In the genomic region with DNA sequence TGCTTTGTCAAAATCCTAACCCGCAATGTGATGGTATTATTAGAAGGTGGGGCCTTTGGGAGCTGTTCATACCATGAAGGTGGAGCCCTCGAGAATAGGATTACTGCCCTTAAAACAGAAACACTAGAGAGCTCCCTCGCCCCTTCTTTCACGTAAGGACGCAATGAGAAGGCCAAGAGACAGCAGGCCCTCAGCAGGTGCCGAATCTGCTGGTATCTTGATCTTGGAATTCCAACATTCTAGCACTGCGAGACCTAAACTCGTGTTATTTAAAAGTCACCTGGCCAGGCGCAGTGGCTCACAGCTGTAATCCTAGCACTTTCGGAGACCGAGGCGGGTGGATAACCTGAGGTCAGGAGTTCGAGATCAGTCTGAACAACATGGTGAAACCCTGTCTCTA, we compare ENCODE assay signal across 17 cellular contexts. TPM values are rescaled to one million over a fixed set of nuclear protein-coding genes. Genes with fewer than 3 reads are reported as not detected.
DNase-seq lines count a peak whose midpoint lies in the region; ATAC-seq and TF ChIP-seq lines count a peak whose summit lies in the region.
"Had no signal": no experiment of that assay in that cellular context is flagged by ENCODE, and none has a peak within 500 bp of the region (broad histone marks: within the 10 kb centered on the region; RNA-seq: fewer than 3 reads in every experiment).

No MANE protein-coding gene starts in this region.

- H2BK15ac ChIP-seq in mesendoderm (replicated peaks; ENCODE audit: low read depth), result no peak overlapping the region

- H3K23ac ChIP-seq in mesendoderm (ENCODE audit: low read length), result no peak overlapping the region

- H3K4me3 ChIP-seq in GM23338 (no peak overlapping the region), mesendoderm (ENCODE audit: low read length) (no peak overlapping the region), left lung (no peak overlapping the region)
- H3K4me3 ChIP-seq: A549, HAP-1 had no signal

- H3K9me3 ChIP-seq in left lung, result no peaks in the 10 kb centered on the region
- H3K9me3 ChIP-seq: A549, Caco-2, HAP-1 had no signal

- H3K4me3 Mint-ChIP-seq in GM23338, result no peak overlapping the region
- no peak overlapping the region for H3K4me3 Mint-ChIP-seq in WTC11
- no peak overlapping the region for H3K4me3 Mint-ChIP-seq in activated naive CD8-positive, alpha-beta T cell treated with anti-CD3 and anti-CD28 coated beads, Interleukin-2, amount 50 U/mL, for 24 hours
- H3K4me3 Mint-ChIP-seq: CD4-positive, CD25-positive, alpha-beta regulatory T cell; CD8-positive, alpha-beta T cell; HFFc6 had no signal

- H3K27ac Mint-ChIP-seq in GM23338 (no peak overlapping the region; the same call in 1 of the 2 replicates), WTC11 (peak overlapping the region; percentile 8; the same call in 1 of the 2 replicates)
- H3K27ac Mint-ChIP-seq in activated naive CD8-positive, alpha-beta T cell treated with anti-CD3 and anti-CD28 coated beads, Interleukin-2, amount 50 U/mL, for 24 hours, result no peak overlapping the region
- H3K27ac Mint-ChIP-seq: CD4-positive, CD25-positive, alpha-beta regulatory T cell; CD8-positive, alpha-beta T cell; HFFc6 had no signal

- no peak overlapping the region for H3K18ac ChIP-seq in mesendoderm (ENCODE audit: low read length)

- no peak overlapping the region for H3K56ac ChIP-seq in mesendoderm (ENCODE audit: low read length)

- H3F3A ChIP-seq in GM23338 (replicated peaks; ENCODE audit: low read depth), result 0 out of 2 replicates have a peak, but pooled peaks cover 2% of the 10 kb centered on the region

- whole genome bisulfite sequencing in mesendoderm (ENCODE audit: extremely low coverage, insufficient coverage, low lambda C conversion rate), result no CpG with 5 or more reads among the region's 13 CpGs

- H3K4me1 Mint-ChIP-seq in GM23338 (peaks cover 86% of the 10 kb centered on the region), WTC11 (peaks cover 93% of the 10 kb centered on the region)
- H3K4me1 Mint-ChIP-seq in activated naive CD8-positive, alpha-beta T cell treated with anti-CD3 and anti-CD28 coated beads, Interleukin-2, amount 50 U/mL, for 24 hours, result peaks cover 6% of the 10 kb centered on the region
- H3K4me1 Mint-ChIP-seq: CD4-positive, CD25-positive, alpha-beta regulatory T cell had no signal

- ATAC-seq in GM23338 (peak; percentile 25), WTC11 (peak; percentile 18; the same call in 1 of the 2 replicates), left lung (no peak)
- ATAC-seq in activated naive CD8-positive, alpha-beta T cell treated with anti-CD3 and anti-CD28 coated beads, Interleukin-2, amount 50 U/mL, for 24 hours, result no peak
- ATAC-seq: A549; CD8-positive, alpha-beta T cell had no signal

- H2BK5ac ChIP-seq in mesendoderm (ENCODE audit: low read length), result no peak overlapping the region

- H4K8ac ChIP-seq in mesendoderm (ENCODE audit: low read depth, low read length), result no peak overlapping the region

- no peak overlapping the region for H3K9ac ChIP-seq in mesendoderm (ENCODE audit: low read length)

- H3K4me2 ChIP-seq in GM23338, result no peak overlapping the region
- no peak overlapping the region for H3K4me2 ChIP-seq in mesendoderm (ENCODE audit: low read length)
- H3K4me2 ChIP-seq: A549 had no signal

- H3K4me1 ChIP-seq in GM23338 (ENCODE audit: insufficient read depth), result peaks cover 92% of the 10 kb centered on the region
- H3K4me1 ChIP-seq in mesendoderm (ENCODE audit: control insufficient read depth, low read depth, low read length), result peaks cover 2% of the 10 kb centered on the region
- no peaks in the 10 kb centered on the region for H3K4me1 ChIP-seq in left lung
- H3K4me1 ChIP-seq: A549, Caco-2, HAP-1 had no signal

- H3K36me3 Mint-ChIP-seq in GM23338 (ENCODE audit: low read depth), result no peaks in the 10 kb centered on the region
- H3K36me3 Mint-ChIP-seq in WTC11, result no peaks in the 10 kb centered on the region
- no peaks in the 10 kb centered on the region for H3K36me3 Mint-ChIP-seq in activated naive CD8-positive, alpha-beta T cell treated with anti-CD3 and anti-CD28 coated beads, Interleukin-2, amount 50 U/mL, for 24 hours (ENCODE audit: low read depth)
- H3K36me3 Mint-ChIP-seq: CD4-positive, CD25-positive, alpha-beta regulatory T cell; CD8-positive, alpha-beta T cell had no signal

- no peak overlapping the region for H3K4ac ChIP-seq in mesendoderm (ENCODE audit: low read depth, low read length)

- peaks cover 74% of the 10 kb centered on the region for H4K20me1 ChIP-seq in GM23338 (replicated peaks; ENCODE audit: insufficient read depth)

- H3K9me3 Mint-ChIP-seq in GM23338 (no peaks in the 10 kb centered on the region), WTC11 (no peaks in the 10 kb centered on the region)
- no peaks in the 10 kb centered on the region for H3K9me3 Mint-ChIP-seq in activated naive CD8-positive, alpha-beta T cell treated with anti-CD3 and anti-CD28 coated beads, Interleukin-2, amount 50 U/mL, for 24 hours
- H3K9me3 Mint-ChIP-seq: CD8-positive, alpha-beta T cell had no signal

- POLR2A ChIA-PET in WTC11 (lab: Charles Lee), result no interaction called here

- H3K27me3 ChIP-seq in GM23338 (ENCODE audit: insufficient read depth) (no peaks in the 10 kb centered on the region), mesendoderm (ENCODE audit: insufficient read depth, low read length, poor library complexity) (no peaks in the 10 kb centered on the region), left lung (no peaks in the 10 kb centered on the region)

- DNase-seq in GM23338 (ENCODE audit: low spot score) (peak; percentile 57), WTC11 (ENCODE audit: low spot score) (no peak), mesendoderm (peak; percentile 35), left lung (no peak), glomerular visceral epithelial cell (ENCODE audit: extremely low spot score) (no peak)
- no peak for DNase-seq in activated naive CD8-positive, alpha-beta T cell treated with anti-CD3 and anti-CD28 coated beads, Interleukin-2, amount 50 U/mL, for 24 hours
- no peak for DNase-seq in effector CD4-positive, alpha-beta T cell
- DNase-seq: 8988T; C1 segment of cervical spinal cord; Caco-2; CD4-positive, CD25-positive, alpha-beta regulatory T cell; CD8-positive, alpha-beta T cell; DMS153; DND-41; HFFc6 had no signal

- H4K5ac ChIP-seq in mesendoderm (ENCODE audit: low read length), result no peak overlapping the region

- H3K36me3 ChIP-seq in GM23338 (ENCODE audit: insufficient read depth), result no peaks in the 10 kb centered on the region
- no peaks in the 10 kb centered on the region for H3K36me3 ChIP-seq in mesendoderm (ENCODE audit: control insufficient read depth, insufficient read depth, low read length)
- no peaks in the 10 kb centered on the region for H3K36me3 ChIP-seq in left lung
- H3K36me3 ChIP-seq: HAP-1 had no signal

- H3K79me1 ChIP-seq in mesendoderm (ENCODE audit: low read length), result peaks cover 12% of the 10 kb centered on the region

- no peak overlapping the region for H2AK5ac ChIP-seq in mesendoderm (ENCODE audit: low read length)

- H3K27ac ChIP-seq in GM23338 (ENCODE audit: low read depth) (peak overlapping the region; percentile 86), mesendoderm (ENCODE audit: low read depth, low read length) (no peak overlapping the region), left lung (no peak overlapping the region)
- H3K27ac ChIP-seq: A549 had no signal

- intact Hi-C loops in left lung (cut with DNase I), result no loop called here

- H3K9me2 ChIP-seq in GM23338 (ENCODE audit: insufficient read depth), result no peaks in the 10 kb centered on the region

- H3K79me2 ChIP-seq in GM23338 (replicated peaks; ENCODE audit: insufficient read depth), result peaks cover 100% of the 10 kb centered on the region
- peaks cover 67% of the 10 kb centered on the region for H3K79me2 ChIP-seq in mesendoderm (ENCODE audit: control insufficient read depth, insufficient read depth, low read length)

- peaks cover 14% of the 10 kb centered on the region for H3K27me3 Mint-ChIP-seq in GM23338 (ENCODE audit: insufficient read depth, low read depth, poor library complexity)
- H3K27me3 Mint-ChIP-seq in WTC11 (ENCODE audit: low read depth), result no peaks in the 10 kb centered on the region
- H3K27me3 Mint-ChIP-seq in activated naive CD8-positive, alpha-beta T cell treated with anti-CD3 and anti-CD28 coated beads, Interleukin-2, amount 50 U/mL, for 24 hours, result no peaks in the 10 kb centered on the region
- H3K27me3 Mint-ChIP-seq: CD4-positive, CD25-positive, alpha-beta regulatory T cell had no signal

- no peak overlapping the region for H2AFZ ChIP-seq in GM23338

- CTCF ChIA-PET in WTC11 (lab: Charles Lee), result no interaction called here

- H2BK120ac ChIP-seq in mesendoderm (ENCODE audit: low read depth, low read length), result no peak overlapping the region

- no peak for TF ChIP-seq CTCF in GM23338 (conservative IDR thresholded peaks at IDR 0.05; ENCODE audit: low read depth in 2 of 2)
- no peak for TF ChIP-seq CTCF in WTC11 (IDR thresholded peaks at IDR 0.05)
- no peak for TF ChIP-seq CTCF in left lung (IDR thresholded peaks at IDR 0.05)

TF ChIP-seq in WTC11, 78 proteins besides CTCF, POLR2A, EP300 and RAD21 (continues in another document):
- TF ChIP-seq, protein P1, sequence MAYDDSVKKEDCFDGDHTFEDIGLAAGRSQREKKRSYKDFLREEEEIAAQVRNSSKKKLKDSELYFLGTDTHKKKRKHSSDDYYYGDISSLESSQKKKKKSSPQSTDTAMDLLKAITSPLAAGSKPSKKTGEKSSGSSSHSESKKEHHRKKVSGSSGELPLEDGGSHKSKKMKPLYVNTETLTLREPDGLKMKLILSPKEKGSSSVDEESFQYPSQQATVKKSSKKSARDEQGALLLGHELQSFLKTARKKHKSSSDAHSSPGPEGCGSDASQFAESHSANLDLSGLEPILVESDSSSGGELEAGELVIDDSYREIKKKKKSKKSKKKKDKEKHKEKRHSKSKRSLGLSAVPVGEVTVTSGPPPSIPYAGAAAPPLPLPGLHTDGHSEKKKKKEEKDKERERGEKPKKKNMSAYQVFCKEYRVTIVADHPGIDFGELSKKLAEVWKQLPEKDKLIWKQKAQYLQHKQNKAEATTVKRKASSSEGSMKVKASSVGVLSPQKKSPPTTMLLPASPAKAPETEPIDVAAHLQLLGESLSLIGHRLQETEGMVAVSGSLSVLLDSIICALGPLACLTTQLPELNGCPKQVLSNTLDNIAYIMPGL (CRISPR knock-in tag; IDR thresholded peaks at IDR 0.05), result no peak
- TF ChIP-seq ZNF416 (CRISPR knock-in tag; IDR thresholded peaks at IDR 0.05), result no peak
- no peak for TF ChIP-seq NR3C1 (CRISPR knock-in tag; conservative IDR thresholded peaks at IDR 0.05; ENCODE audit: low read depth)
- TF ChIP-seq HMGA2 (CRISPR knock-in tag; IDR thresholded peaks at IDR 0.05), result no peak
- TF ChIP-seq, protein P2, sequence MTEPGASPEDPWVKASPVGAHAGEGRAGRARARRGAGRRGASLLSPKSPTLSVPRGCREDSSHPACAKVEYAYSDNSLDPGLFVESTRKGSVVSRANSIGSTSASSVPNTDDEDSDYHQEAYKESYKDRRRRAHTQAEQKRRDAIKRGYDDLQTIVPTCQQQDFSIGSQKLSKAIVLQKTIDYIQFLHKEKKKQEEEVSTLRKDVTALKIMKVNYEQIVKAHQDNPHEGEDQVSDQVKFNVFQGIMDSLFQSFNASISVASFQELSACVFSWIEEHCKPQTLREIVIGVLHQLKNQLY (CRISPR knock-in tag; IDR thresholded peaks at IDR 0.05), result no peak

RNA-seq across cellular contexts. Expression of gene LARGE1, which starts 33.1 kb away (rescaled TPM):
- total RNA-seq in GM23338 (2014; rRNA removed; shearing (Covaris generic)), result 62.4 and 75.6 TPM in 2 replicates
- polyA plus RNA-seq in GM23338 (2016; fragmentation: Nextera tagmentation; extraction: Ambion mirVana), result 12.8 and 13.5 TPM in 2 replicates
- total RNA-seq in WTC11 (2021) (62.4 to 72.6 TPM (median 68.8 TPM) in 3 replicates), left lung (10 to 100 TPM; 22.4 to 28.9 TPM)
- 15.1 TPM for polyA plus RNA-seq in mesendoderm (2013, experiment 1 of 2)
- polyA plus RNA-seq in mesendoderm (2013, experiment 2 of 2), result 15.3 TPM
- total RNA-seq: CD4-positive, CD25-positive, alpha-beta regulatory T cell had no signal
- polyA plus RNA-seq: CD4-positive, CD25-positive, alpha-beta regulatory T cell had no signal

Comparison
In these comparisons a context has a peak if more than half of its experiments do, and no peak if none do; other contexts are left out.
1. ATAC-seq: peak in GM23338 (single experiment) and WTC11 (single experiment); none in left lung (single experiment) and activated naive CD8-positive, alpha-beta T cell treated with anti-CD3 and anti-CD28 coated beads, Interleukin-2, amount 50 U/mL, for 24 hours (single experiment).
2. DNase-seq: peak in GM23338 (single experiment) and mesendoderm (single experiment); none in WTC11 (single experiment), left lung (0 of 2), activated naive CD8-positive, alpha-beta T cell treated with anti-CD3 and anti-CD28 coated beads, Interleukin-2, amount 50 U/mL, for 24 hours (single experiment), glomerular visceral epithelial cell (single experiment) and effector CD4-positive, alpha-beta T cell (single experiment).